In the genomic region with DNA sequence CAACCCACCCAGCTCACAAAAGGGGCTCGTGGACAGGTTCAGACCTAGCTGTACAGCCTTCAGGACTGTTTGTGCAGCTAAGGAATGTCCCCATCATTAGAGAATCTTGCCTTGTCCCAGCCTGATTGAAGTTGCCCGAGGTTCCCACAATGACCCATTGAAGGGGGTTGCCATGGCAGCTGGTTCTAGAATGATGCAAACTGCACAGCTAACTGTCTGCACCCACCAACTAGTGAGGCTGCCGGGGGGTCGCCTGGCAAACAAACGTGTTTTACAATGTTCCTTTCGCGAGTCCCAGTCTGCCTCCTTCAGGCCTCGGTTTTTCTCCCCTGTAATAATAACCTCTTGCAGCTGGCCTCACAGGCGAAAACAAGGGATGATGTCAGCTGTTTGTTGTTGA, we compare ENCODE assay signal across 1 cellular context.
A peak's percentile ranks its signal among the peaks of the same experiment; 100 is the strongest.
TF ChIP-seq lines count a peak whose summit lies in the region.

No MANE protein-coding gene starts in this region.

TF ChIP-seq in HEK293, 187 proteins besides CTCF, POLR2A, EP300 and RAD21 (continued from another document):
- TF ChIP-seq, protein P1, sequence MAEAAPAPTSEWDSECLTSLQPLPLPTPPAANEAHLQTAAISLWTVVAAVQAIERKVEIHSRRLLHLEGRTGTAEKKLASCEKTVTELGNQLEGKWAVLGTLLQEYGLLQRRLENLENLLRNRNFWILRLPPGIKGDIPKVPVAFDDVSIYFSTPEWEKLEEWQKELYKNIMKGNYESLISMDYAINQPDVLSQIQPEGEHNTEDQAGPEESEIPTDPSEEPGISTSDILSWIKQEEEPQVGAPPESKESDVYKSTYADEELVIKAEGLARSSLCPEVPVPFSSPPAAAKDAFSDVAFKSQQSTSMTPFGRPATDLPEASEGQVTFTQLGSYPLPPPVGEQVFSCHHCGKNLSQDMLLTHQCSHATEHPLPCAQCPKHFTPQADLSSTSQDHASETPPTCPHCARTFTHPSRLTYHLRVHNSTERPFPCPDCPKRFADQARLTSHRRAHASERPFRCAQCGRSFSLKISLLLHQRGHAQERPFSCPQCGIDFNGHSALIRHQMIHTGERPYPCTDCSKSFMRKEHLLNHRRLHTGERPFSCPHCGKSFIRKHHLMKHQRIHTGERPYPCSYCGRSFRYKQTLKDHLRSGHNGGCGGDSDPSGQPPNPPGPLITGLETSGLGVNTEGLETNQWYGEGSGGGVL (tag by site-specific recombination; IDR thresholded peaks at IDR 0.05), result no peak
- TF ChIP-seq, protein P2, sequence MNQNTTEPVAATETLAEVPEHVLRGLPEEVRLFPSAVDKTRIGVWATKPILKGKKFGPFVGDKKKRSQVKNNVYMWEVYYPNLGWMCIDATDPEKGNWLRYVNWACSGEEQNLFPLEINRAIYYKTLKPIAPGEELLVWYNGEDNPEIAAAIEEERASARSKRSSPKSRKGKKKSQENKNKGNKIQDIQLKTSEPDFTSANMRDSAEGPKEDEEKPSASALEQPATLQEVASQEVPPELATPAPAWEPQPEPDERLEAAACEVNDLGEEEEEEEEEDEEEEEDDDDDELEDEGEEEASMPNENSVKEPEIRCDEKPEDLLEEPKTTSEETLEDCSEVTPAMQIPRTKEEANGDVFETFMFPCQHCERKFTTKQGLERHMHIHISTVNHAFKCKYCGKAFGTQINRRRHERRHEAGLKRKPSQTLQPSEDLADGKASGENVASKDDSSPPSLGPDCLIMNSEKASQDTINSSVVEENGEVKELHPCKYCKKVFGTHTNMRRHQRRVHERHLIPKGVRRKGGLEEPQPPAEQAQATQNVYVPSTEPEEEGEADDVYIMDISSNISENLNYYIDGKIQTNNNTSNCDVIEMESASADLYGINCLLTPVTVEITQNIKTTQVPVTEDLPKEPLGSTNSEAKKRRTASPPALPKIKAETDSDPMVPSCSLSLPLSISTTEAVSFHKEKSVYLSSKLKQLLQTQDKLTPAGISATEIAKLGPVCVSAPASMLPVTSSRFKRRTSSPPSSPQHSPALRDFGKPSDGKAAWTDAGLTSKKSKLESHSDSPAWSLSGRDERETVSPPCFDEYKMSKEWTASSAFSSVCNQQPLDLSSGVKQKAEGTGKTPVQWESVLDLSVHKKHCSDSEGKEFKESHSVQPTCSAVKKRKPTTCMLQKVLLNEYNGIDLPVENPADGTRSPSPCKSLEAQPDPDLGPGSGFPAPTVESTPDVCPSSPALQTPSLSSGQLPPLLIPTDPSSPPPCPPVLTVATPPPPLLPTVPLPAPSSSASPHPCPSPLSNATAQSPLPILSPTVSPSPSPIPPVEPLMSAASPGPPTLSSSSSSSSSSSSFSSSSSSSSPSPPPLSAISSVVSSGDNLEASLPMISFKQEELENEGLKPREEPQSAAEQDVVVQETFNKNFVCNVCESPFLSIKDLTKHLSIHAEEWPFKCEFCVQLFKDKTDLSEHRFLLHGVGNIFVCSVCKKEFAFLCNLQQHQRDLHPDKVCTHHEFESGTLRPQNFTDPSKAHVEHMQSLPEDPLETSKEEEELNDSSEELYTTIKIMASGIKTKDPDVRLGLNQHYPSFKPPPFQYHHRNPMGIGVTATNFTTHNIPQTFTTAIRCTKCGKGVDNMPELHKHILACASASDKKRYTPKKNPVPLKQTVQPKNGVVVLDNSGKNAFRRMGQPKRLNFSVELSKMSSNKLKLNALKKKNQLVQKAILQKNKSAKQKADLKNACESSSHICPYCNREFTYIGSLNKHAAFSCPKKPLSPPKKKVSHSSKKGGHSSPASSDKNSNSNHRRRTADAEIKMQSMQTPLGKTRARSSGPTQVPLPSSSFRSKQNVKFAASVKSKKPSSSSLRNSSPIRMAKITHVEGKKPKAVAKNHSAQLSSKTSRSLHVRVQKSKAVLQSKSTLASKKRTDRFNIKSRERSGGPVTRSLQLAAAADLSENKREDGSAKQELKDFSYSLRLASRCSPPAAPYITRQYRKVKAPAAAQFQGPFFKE (tag by site-specific recombination; IDR thresholded peaks at IDR 0.05; ENCODE audit: borderline replicate concordance), result no peak
- TF ChIP-seq ZNF664 (tag by site-specific recombination; IDR thresholded peaks at IDR 0.05), result no peak
- TF ChIP-seq ZEB2 (tag by site-specific recombination; IDR thresholded peaks at IDR 0.05), result no peak
- TF ChIP-seq ZNF544 (tag by site-specific recombination; IDR thresholded peaks at IDR 0.05), result no peak
- 0 out of 2 replicates have a peak, but pooled peaks have one; percentile 22 for TF ChIP-seq ZNF335 (tag by site-specific recombination; conservative IDR thresholded peaks at IDR 0.05)
- TF ChIP-seq ZNF174 (tag by site-specific recombination; IDR thresholded peaks at IDR 0.05), result no peak
- TF ChIP-seq ZNF169 (tag by site-specific recombination; IDR thresholded peaks at IDR 0.05), result no peak
- TF ChIP-seq ZNF837 (tag by site-specific recombination; IDR thresholded peaks at IDR 0.05), result no peak
TF ChIP-seq in HEK293: peak in this region for 2.
